In the genomic region with DNA sequence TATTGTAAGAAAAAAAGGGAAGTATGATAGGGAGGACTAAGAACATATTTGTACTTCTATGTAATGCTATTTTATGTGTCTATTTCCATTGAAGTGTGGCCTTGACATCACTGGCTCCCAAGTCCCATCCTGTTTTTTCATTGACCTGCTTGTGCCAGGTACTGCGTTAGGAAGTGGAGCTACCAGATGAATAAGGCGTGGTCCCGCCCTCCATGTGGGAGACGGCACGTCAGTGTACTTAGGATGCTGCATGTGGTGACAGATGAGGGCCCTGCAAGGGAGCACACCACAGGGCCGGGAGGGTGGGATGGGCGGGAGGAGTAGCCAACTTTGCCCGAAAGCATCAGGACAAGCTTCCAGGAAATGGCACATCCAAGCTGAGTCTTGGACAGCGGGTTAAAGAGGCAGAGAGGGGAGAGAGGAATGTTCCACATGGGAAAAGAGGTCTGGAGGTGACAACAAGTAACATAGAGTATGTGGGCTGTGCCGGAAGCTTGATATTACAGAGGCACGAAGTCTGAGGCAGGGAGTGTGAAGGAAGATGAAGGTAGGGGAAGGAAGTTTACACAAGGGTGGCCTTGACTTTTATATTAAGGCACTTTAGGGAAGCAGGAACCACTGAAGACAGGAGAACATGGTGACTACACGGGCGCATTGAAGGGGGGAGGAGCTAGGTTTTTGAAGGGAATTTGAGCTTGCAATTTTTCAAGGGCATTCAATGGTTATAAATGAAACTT, we compare ENCODE assay signal across 14 cellular contexts.
DNase-seq lines count a peak whose midpoint lies in the region; TF ChIP-seq lines count a peak whose summit lies in the region.
"Had no signal": no experiment of that assay in that cellular context is flagged by ENCODE, and none has a peak within 500 bp of the region (broad histone marks: within the 10 kb centered on the region; RNA-seq: fewer than 3 reads in every experiment).

No MANE protein-coding gene starts in this region.

- intact Hi-C loops in activated T-helper 1 cell treated with anti-CD3 and anti-CD28 coated beads, Interleukin-12 subunit alpha, Interleukin-12 subunit beta, Interleukin-2, Interleukin-4 antibody, amounts not matched to agents 30 ng/mL and 10 ng/mL and 1 ng/mL, durations not matched to agents 14 hours and 24 hours and 36 hours (cut with micrococcal nuclease), result no loop called here
- intact Hi-C loops in transverse colon (cut with DNase I; ENCODE audit: low total_unique reads), result loop anchor here (10.0 kb wide), 1 partner anchor 101 kb away; no protein-coding TSS in a partner anchor

- no peaks in the 10 kb centered on the region for H3K9me3 ChIP-seq in transverse colon

- TF ChIP-seq CTCF in nephron (IDR thresholded peaks at IDR 0.05; ENCODE audit: unreplicated experiment in 3 of 3) (no peak), transverse colon (IDR thresholded peaks at IDR 0.05) (no peak), HFFc6 (IDR thresholded peaks at IDR 0.05) (no peak)

- TF ChIP-seq EP300 in transverse colon (IDR thresholded peaks at IDR 0.05; ENCODE audit: low read depth), result no peak

- H3K36me3 Mint-ChIP-seq in activated T-helper 1 cell treated with anti-CD3 and anti-CD28 coated beads, Interleukin-12 subunit alpha, Interleukin-12 subunit beta, Interleukin-2, Interleukin-4 antibody, amounts not matched to agents 30 ng/mL and 10 ng/mL and 1 ng/mL, durations not matched to agents 14 hours and 24 hours and 36 hours (ENCODE audit: low read depth), result peaks cover 11% of the 10 kb centered on the region
- H3K36me3 Mint-ChIP-seq in nephron (ENCODE audit: low read depth) (no peaks in the 10 kb centered on the region), HFFc6 (ENCODE audit: low read depth) (peaks cover 27% of the 10 kb centered on the region)

- peaks cover 0 to 16% (median 10%) of the 10 kb centered on the region in 4 donors for H3K4me1 ChIP-seq in transverse colon

- TF ChIP-seq POLR2A in transverse colon (IDR thresholded peaks at IDR 0.05), result no peak

- no peaks in the 10 kb centered on the region for H3K27me3 ChIP-seq in transverse colon

- no peak overlapping the region for H3K4me3 ChIP-seq in transverse colon

- H3K9me3 Mint-ChIP-seq in activated T-helper 1 cell treated with anti-CD3 and anti-CD28 coated beads, Interleukin-12 subunit alpha, Interleukin-12 subunit beta, Interleukin-2, Interleukin-4 antibody, amounts not matched to agents 30 ng/mL and 10 ng/mL and 1 ng/mL, durations not matched to agents 14 hours and 24 hours and 36 hours, result no peaks in the 10 kb centered on the region
- no peaks in the 10 kb centered on the region for H3K9me3 Mint-ChIP-seq in nephron
- no peaks in the 10 kb centered on the region for H3K9me3 Mint-ChIP-seq in HFFc6
- H3K9me3 Mint-ChIP-seq: stimulated activated naive CD8-positive, alpha-beta T cell treated with anti-CD3 and anti-CD28 coated beads, Interleukin-15, Interleukin-2, amounts not matched to agents 100 ng/mL and 50 ng/mL, for 24 hours had no signal

- no peak overlapping the region for H3K27ac ChIP-seq in transverse colon

- in situ Hi-C loops in transverse colon (cut with MboI; ENCODE audit: low pct_ligation_motif_present in 1 of 4, low pct_unique_long_range_greater_than_20kb in 1 of 4, low sequenced_read_pairs in 3 of 4), result loop anchor here in 1 of 4 donors (25.0 kb wide), 1 partner anchor 119 kb away; no protein-coding TSS in a partner anchor

- WGBS in transverse colon (ENCODE audit: low coverage in 1 of 2), 2 donors, result 82 to 90% methylated on average over 11 to 13 of the region's 13 CpGs

- H3K27ac Mint-ChIP-seq in activated T-helper 1 cell treated with anti-CD3 and anti-CD28 coated beads, Interleukin-12 subunit alpha, Interleukin-12 subunit beta, Interleukin-2, Interleukin-4 antibody, amounts not matched to agents 30 ng/mL and 10 ng/mL and 1 ng/mL, durations not matched to agents 14 hours and 24 hours and 36 hours, result peak overlapping the region; percentile 45
- H3K27ac Mint-ChIP-seq in nephron (peak overlapping the region; percentile 76 to 98 (median 97)), HFFc6 (no peak overlapping the region; the same call in 1 of the 2 replicates)

- no peak overlapping the region for H3K4me3 Mint-ChIP-seq in activated T-helper 1 cell treated with anti-CD3 and anti-CD28 coated beads, Interleukin-12 subunit alpha, Interleukin-12 subunit beta, Interleukin-2, Interleukin-4 antibody, amounts not matched to agents 30 ng/mL and 10 ng/mL and 1 ng/mL, durations not matched to agents 14 hours and 24 hours and 36 hours
- H3K4me3 Mint-ChIP-seq in nephron (no peak overlapping the region), HFFc6 (no peak overlapping the region)
- H3K4me3 Mint-ChIP-seq: stimulated activated naive CD8-positive, alpha-beta T cell treated with anti-CD3 and anti-CD28 coated beads, Interleukin-15, Interleukin-2, amounts not matched to agents 100 ng/mL and 50 ng/mL, for 24 hours had no signal

- DNase-seq in SKM-1 treated with dmso at 0.1 percent for 144 hours (lab: John Stamatoyannopoulos, UW; ENCODE audit: unreplicated experiment) (peak; percentile 15), SKM-1 (lab: John Stamatoyannopoulos, UW; ENCODE audit: unreplicated experiment) (no peak), Kasumi-1 (lab: John Stamatoyannopoulos, UW) (peak; percentile 64 to 72), transverse colon (no peak), NCI-H2081 (lab: John Stamatoyannopoulos, UW) (no peak), HFFc6 (no peak)
- DNase-seq in activated T-helper 1 cell treated with anti-CD3 and anti-CD28 coated beads, Interleukin-12 subunit alpha, Interleukin-12 subunit beta, Interleukin-2, Interleukin-4 antibody, amounts not matched to agents 30 ng/mL and 10 ng/mL and 1 ng/mL, durations not matched to agents 14 hours and 24 hours and 36 hours (ENCODE audit: low spot score), result no peak
- DNase-seq: activated effector memory CD4-positive, alpha-beta T cell treated with anti-CD3 and anti-CD28 coated beads, Interleukin-2, amount 50 U/mL, for 16 hours; cerebellar nuclear complex; foreskin melanocyte; left cardiac atrium; NCI-H1436 had no signal

- H3K27me3 Mint-ChIP-seq in activated T-helper 1 cell treated with anti-CD3 and anti-CD28 coated beads, Interleukin-12 subunit alpha, Interleukin-12 subunit beta, Interleukin-2, Interleukin-4 antibody, amounts not matched to agents 30 ng/mL and 10 ng/mL and 1 ng/mL, durations not matched to agents 14 hours and 24 hours and 36 hours (ENCODE audit: insufficient read depth), result no peaks in the 10 kb centered on the region
- H3K27me3 Mint-ChIP-seq in nephron (ENCODE audit: low read depth) (no peaks in the 10 kb centered on the region), HFFc6 (ENCODE audit: insufficient read depth) (peaks cover 1% of the 10 kb centered on the region)
- H3K27me3 Mint-ChIP-seq: stimulated activated naive CD8-positive, alpha-beta T cell treated with anti-CD3 and anti-CD28 coated beads, Interleukin-15, Interleukin-2, amounts not matched to agents 100 ng/mL and 50 ng/mL, for 24 hours had no signal

- H3K4me1 Mint-ChIP-seq in activated T-helper 1 cell treated with anti-CD3 and anti-CD28 coated beads, Interleukin-12 subunit alpha, Interleukin-12 subunit beta, Interleukin-2, Interleukin-4 antibody, amounts not matched to agents 30 ng/mL and 10 ng/mL and 1 ng/mL, durations not matched to agents 14 hours and 24 hours and 36 hours (ENCODE audit: low read depth), result peaks cover 47% of the 10 kb centered on the region
- peaks cover 60% of the 10 kb centered on the region for H3K4me1 Mint-ChIP-seq in nephron
- peaks cover 30% of the 10 kb centered on the region for H3K4me1 Mint-ChIP-seq in HFFc6 (ENCODE audit: low read depth)

- no peaks in the 10 kb centered on the region for H3K36me3 ChIP-seq in transverse colon

Comparison
In these comparisons a context has a peak if more than half of its experiments do, and no peak if none do; other contexts are left out.
1. DNase-seq: peak in SKM-1 treated with dmso at 0.1 percent for 144 hours (single experiment) and Kasumi-1 (2 of 2); none in SKM-1 (single experiment), activated T-helper 1 cell treated with anti-CD3 and anti-CD28 coated beads, Interleukin-12 subunit alpha, Interleukin-12 subunit beta, Interleukin-2, Interleukin-4 antibody, amounts not matched to agents 30 ng/mL and 10 ng/mL and 1 ng/mL, durations not matched to agents 14 hours and 24 hours and 36 hours (single experiment), transverse colon (single experiment), NCI-H2081 (0 of 2) and HFFc6 (single experiment).